9 cellular contexts compared by ENCODE assay signal in genomic region chr15:92383528-92384326, GRCh38. TPM values are rescaled to one million over a fixed set of nuclear protein-coding genes. Genes with fewer than 3 reads are reported as not detected.
DNase-seq lines count a peak whose midpoint lies in the region; ATAC-seq, FAIRE-seq and TF ChIP-seq lines count a peak whose summit lies in the region.
"Had no signal": no experiment of that assay in that cellular context is flagged by ENCODE, and none has a peak within 500 bp of the region (broad histone marks: within the 10 kb centered on the region; RNA-seq: fewer than 3 reads in every experiment).

No MANE protein-coding gene starts in this region.

- H3K9me3 Mint-ChIP-seq in HFFc6 = peaks cover 18% of the 10 kb centered on the region
- H3K9me3 Mint-ChIP-seq in activated CD4-positive, alpha-beta memory T cell treated with anti-CD3 and anti-CD28 coated beads, Interleukin-2, amount 10 ng/mL, durations not matched to agents 7 days and 5 days = no peaks in the 10 kb centered on the region

- H3K4me2 ChIP-seq in HepG2 (ENCODE audit: low read depth, low read length) = no peak overlapping the region

- peaks cover 5% of the 10 kb centered on the region for H3K27me3 Mint-ChIP-seq in HFFc6 (ENCODE audit: insufficient read depth)
- H3K27me3 Mint-ChIP-seq in activated CD4-positive, alpha-beta memory T cell treated with anti-CD3 and anti-CD28 coated beads, Interleukin-2, amount 10 ng/mL, durations not matched to agents 7 days and 5 days = peaks cover 43% of the 10 kb centered on the region

- ATAC-seq in HepG2 (peak; percentile 68), gastroesophageal sphincter (no peak), HG02642 (IDR thresholded peaks at IDR 0.05; ENCODE audit: poor library complexity, unreplicated experiment) (no peak)

- H3K27ac ChIP-seq in HepG2 (ENCODE audit: extremely low read length, insufficient read depth, low read length) (no peak overlapping the region), gastroesophageal sphincter (no peak overlapping the region)
- H3K27ac ChIP-seq: SK-N-MC had no signal

- intact Hi-C loops in HepG2 (cut with micrococcal nuclease; ENCODE audit: unreplicated experiment) = loop anchor here (1.0 kb wide), 1 partner anchor 106 kb away; no protein-coding TSS in a partner anchor

- H3K4me3 ChIP-seq in HepG2 (replicated peaks in 1 of 3; ENCODE audit: insufficient read depth in 1 of 3, low read depth in 2 of 3, low read length in 3 of 3) (no peak overlapping the region), gastroesophageal sphincter (no peak overlapping the region)
- H3K4me3 ChIP-seq: SK-N-MC had no signal

- CTCF ChIA-PET in GM10248 (lab: Yijun Ruan, JAX) (interaction anchor here (1.0 to 1.7 kb wide), 4 partner anchors 18 to 287 kb away, joined by 3 to 5 read pairs (median 4); no protein-coding TSS in a partner anchor), HepG2 (lab: Yijun Ruan, JAX; ENCODE audit: low intra/inter-chr PET ratio, low total read pairs) (interaction anchor here (1.5 to 3.5 kb wide), 2 partner anchors 286 to 293 kb away, joined by 7 to 25 read pairs; no protein-coding TSS in a partner anchor)
- CTCF ChIA-PET in activated CD4-positive, alpha-beta memory T cell treated with anti-CD3 and anti-CD28 coated beads, Interleukin-2, amount 10 ng/mL, durations not matched to agents 7 days and 5 days (lab: Charles Lee) = no interaction called here

- TF ChIP-seq EP300 in HepG2 (IDR thresholded peaks at IDR 0.05; ENCODE audit: low read depth in 2 of 2, low read length in 2 of 2) (no peak), HepG2 (CRISPR knock-in tag; IDR thresholded peaks at IDR 0.05; ENCODE audit: borderline replicate concordance) (no peak), gastroesophageal sphincter (IDR thresholded peaks at IDR 0.05) (no peak)

- FAIRE-seq in HepG2 (lab: Jason Lieb, UNC) = no peak

- H3K4me1 Mint-ChIP-seq in HFFc6 (ENCODE audit: low read depth) = peaks cover 15% of the 10 kb centered on the region
- H3K4me1 Mint-ChIP-seq in activated CD4-positive, alpha-beta memory T cell treated with anti-CD3 and anti-CD28 coated beads, Interleukin-2, amount 10 ng/mL, durations not matched to agents 7 days and 5 days = no peaks in the 10 kb centered on the region

- H3K4me1 ChIP-seq in HepG2 (ENCODE audit: insufficient read depth, low read length) = no peaks in the 10 kb centered on the region
- no peaks in the 10 kb centered on the region for H3K4me1 ChIP-seq in gastroesophageal sphincter

- POLR2A ChIA-PET in GM10248 (lab: Yijun Ruan, JAX) = no interaction called here
- POLR2A ChIA-PET in activated CD4-positive, alpha-beta memory T cell treated with anti-CD3 and anti-CD28 coated beads, Interleukin-2, amount 10 ng/mL, durations not matched to agents 7 days and 5 days (lab: Charles Lee) = no interaction called here
- POLR2A ChIA-PET in HepG2 (lab: Yijun Ruan, JAX) = no interaction called here

- BruUV-seq in HepG2 (replicated peaks; lab: Mats Ljungman, UMichigan) = no TSS peak

- 0 out of 2 replicates have a peak, but pooled peaks cover 6% of the 10 kb centered on the region for H3K36me3 Mint-ChIP-seq in HFFc6 (ENCODE audit: low read depth)
- H3K36me3 Mint-ChIP-seq in activated CD4-positive, alpha-beta memory T cell treated with anti-CD3 and anti-CD28 coated beads, Interleukin-2, amount 10 ng/mL, durations not matched to agents 7 days and 5 days (ENCODE audit: low read depth) = no peaks in the 10 kb centered on the region

- WGBS in HepG2 (ENCODE audit: low lambda C conversion rate) = under 1% methylated on average over 10 of the region's 10 CpGs
- WGBS in gastroesophageal sphincter (ENCODE audit: low coverage in 1 of 2), 2 donors = 43 to 51% methylated on average over 8 to 9 of the region's 10 CpGs

- peak; percentile 31 for TF ChIP-seq CTCF in GM10248 (IDR thresholded peaks at IDR 0.05; ENCODE audit: control extremely low read depth, extremely low read depth, low read depth, missing control alignments)
- TF ChIP-seq CTCF in HFFc6 (IDR thresholded peaks at IDR 0.05) = peak; percentile 81
- peak; percentile 71 for TF ChIP-seq CTCF in HepG2 (CRISPR knock-in tag; IDR thresholded peaks at IDR 0.05)
- TF ChIP-seq CTCF in gastroesophageal sphincter (IDR thresholded peaks at IDR 0.05) = no peak

- no peak overlapping the region for H2AFZ ChIP-seq in HepG2 (ENCODE audit: low read length)

- H4K20me1 ChIP-seq in HepG2 (ENCODE audit: insufficient read depth, low read length) = no peaks in the 10 kb centered on the region

- no peak overlapping the region for H3K27ac Mint-ChIP-seq in HFFc6
- no peak overlapping the region for H3K27ac Mint-ChIP-seq in activated CD4-positive, alpha-beta memory T cell treated with anti-CD3 and anti-CD28 coated beads, Interleukin-2, amount 10 ng/mL, durations not matched to agents 7 days and 5 days

- H3K4me3 Mint-ChIP-seq in HFFc6 = no peak overlapping the region
- H3K4me3 Mint-ChIP-seq in activated CD4-positive, alpha-beta memory T cell treated with anti-CD3 and anti-CD28 coated beads, Interleukin-2, amount 10 ng/mL, durations not matched to agents 7 days and 5 days = no peak overlapping the region

- no peak overlapping the region for H3K9ac ChIP-seq in HepG2 (ENCODE audit: insufficient read depth, low read depth, low read length)

- in situ Hi-C loops in HepG2 (cut with HindIII; ENCODE audit: extremely low pct_ligation_motif_present, low pct_unique_long_range_greater_than_20kb) = no loop called here

- TF ChIP-seq POLR2A in HepG2 (IDR thresholded peaks at IDR 0.05; ENCODE audit: insufficient read depth in 1 of 2, low read depth in 2 of 2, low read length in 2 of 2) = no peak
- TF ChIP-seq POLR2A in gastroesophageal sphincter (IDR thresholded peaks at IDR 0.05) = no peak

- DNase-seq in GM10248 (ENCODE audit: extremely low spot score) (peak; percentile 33), HFFc6 (no peak), HepG2 (ENCODE audit: low spot score) (peak; percentile 15), NCI-H446 treated with DMSO at 0.1 percent for 48 hours (lab: John Stamatoyannopoulos, UW) (no peak), NCI-H1105 (lab: John Stamatoyannopoulos, UW) (no peak)
- DNase-seq in activated CD4-positive, alpha-beta memory T cell treated with anti-CD3 and anti-CD28 coated beads, Interleukin-2, amount 10 ng/mL, durations not matched to agents 7 days and 5 days = peak; percentile 41

- H3K27me3 ChIP-seq in HepG2 (ENCODE audit: control insufficient read depth in 1 of 2, insufficient read depth in 2 of 2, low read length in 2 of 2) (peaks cover 0 to 26% of the 10 kb centered on the region in 2 experiments; a peak in 2 of 5 replicates), gastroesophageal sphincter (peaks cover 43% of the 10 kb centered on the region)

- H3K79me2 ChIP-seq in HepG2 (ENCODE audit: insufficient read depth, low read length) = no peaks in the 10 kb centered on the region

- peak; percentile 40; the same call in 1 of the 2 replicates for TF ChIP-seq RAD21 in HepG2 (CRISPR knock-in tag; IDR thresholded peaks at IDR 0.05)

- H3K36me3 ChIP-seq in HepG2 (replicated peaks in 1 of 2; ENCODE audit: control insufficient read depth in 1 of 2, insufficient read depth in 2 of 2, low read length in 2 of 2) (no peaks in the 10 kb centered on the region), gastroesophageal sphincter (no peaks in the 10 kb centered on the region)

- no peaks in the 10 kb centered on the region for H3K9me3 ChIP-seq in HepG2 (ENCODE audit: low read length)
- H3K9me3 ChIP-seq in gastroesophageal sphincter = no peaks in the 10 kb centered on the region

TF ChIP-seq in HepG2, 621 proteins besides CTCF, POLR2A, EP300 and RAD21 (continues in another document):
- TF ChIP-seq MAFK (conservative IDR thresholded peaks at IDR 0.05 in 1 of 2, IDR thresholded peaks at IDR 0.05 in 1 of 2; ENCODE audit: low read length in 2 of 2) (peak; percentile 89 to 96), ZNF136 (CRISPR knock-in tag; IDR thresholded peaks at IDR 0.05; ENCODE audit: low read depth) (no peak), ZNF629 (CRISPR knock-in tag; conservative IDR thresholded peaks at IDR 0.05) (no peak), REXO4 (CRISPR knock-in tag; IDR thresholded peaks at IDR 0.05; ENCODE audit: borderline replicate concordance) (no peak), SRSF1 (optimal IDR thresholded peaks at IDR 0.05; ENCODE audit: low read depth, low read length) (no peak), MLLT10 (CRISPR knock-in tag; IDR thresholded peaks at IDR 0.05) (no peak), THAP7 (CRISPR knock-in tag; IDR thresholded peaks at IDR 0.05) (no peak)

RNA-seq across cellular contexts. Expression of gene ST8SIA2, which starts 10.0 kb away (rescaled TPM):
- under 1 TPM in 2 of 6 experiments, not detected in 4; 0.05 to 0.12 TPM for total RNA-seq in HFFc6 (2021; fragmentation: NEBNext Ultra II Directional; extraction: Animal tissue kit (Norgen Biotek cat#: 25700))
- not detected for total RNA-seq in activated CD4-positive, alpha-beta memory T cell treated with anti-CD3 and anti-CD28 coated beads, Interleukin-2, amount 10 ng/mL, durations not matched to agents 7 days and 5 days
- total RNA-seq in HepG2 (2016; rRNA removed; fragmentation: Illumina TruSeq; extraction: Trizol) (not detected in 2 replicates), gastroesophageal sphincter (not detected)
- total RNA-seq in HepG2 (2016; cell fraction: cytosol; rRNA removed; fragmentation: Illumina TruSeq; extraction: Trizol; ENCODE audit: low read depth) = not detected in 2 replicates
- not detected in 2 replicates for total RNA-seq in HepG2 (2016; cell fraction: insoluble cytoplasmic fraction; rRNA removed; fragmentation: Illumina TruSeq; extraction: Trizol)
- total RNA-seq in HepG2 (2016; cell fraction: membrane; rRNA removed; fragmentation: Illumina TruSeq; extraction: Trizol) = not detected in 2 replicates
- not detected in 2 replicates for total RNA-seq in HepG2 (2016; cell fraction: nucleus; rRNA removed; fragmentation: Illumina TruSeq; extraction: Trizol)
- polyA plus RNA-seq in HepG2 (2011; rRNA removed) = not detected in 2 replicates
- polyA plus RNA-seq in HepG2 (2011; cell fraction: cytosol; rRNA removed) = not detected in 2 replicates
- polyA plus RNA-seq in HepG2 (2011; cell fraction: nucleus; rRNA removed) = not detected in 2 replicates
- not detected in 2 replicates for polyA plus RNA-seq in HepG2 (2012)
- polyA plus RNA-seq in HepG2 (2016; cell fraction: cytosol; fragmentation: Illumina TruSeq; extraction: Trizol; ENCODE audit: low read depth) = not detected in 2 replicates
- polyA plus RNA-seq in HepG2 (2016; cell fraction: insoluble cytoplasmic fraction; fragmentation: Illumina TruSeq; extraction: Trizol; ENCODE audit: low read depth) = not detected in 2 replicates
- not detected in 2 replicates for polyA plus RNA-seq in HepG2 (2016; cell fraction: membrane; fragmentation: Illumina TruSeq; extraction: Trizol; ENCODE audit: low read depth)
- polyA plus RNA-seq in HepG2 (2016; cell fraction: nucleus; fragmentation: Illumina TruSeq; extraction: Trizol; ENCODE audit: insufficient read depth, low read depth) = not detected in 2 replicates
- not detected in 2 replicates for polyA minus RNA-seq in HepG2 (2011; rRNA and poly(A)+ RNA removed; ENCODE audit: low replicate concordance)
- polyA minus RNA-seq in HepG2 (2011; cell fraction: cytosol; rRNA and poly(A)+ RNA removed) = not detected in 2 replicates
- polyA minus RNA-seq in HepG2 (2011; cell fraction: nucleus; rRNA and poly(A)+ RNA removed) = not detected in 2 replicates

Comparison
In these comparisons a context has a peak if more than half of its experiments do, and no peak if none do; other contexts are left out.
1. DNase-seq: peak in GM10248 (single experiment), activated CD4-positive, alpha-beta memory T cell treated with anti-CD3 and anti-CD28 coated beads, Interleukin-2, amount 10 ng/mL, durations not matched to agents 7 days and 5 days (single experiment) and HepG2 (single experiment); none in HFFc6 (single experiment), NCI-H446 treated with DMSO at 0.1 percent for 48 hours (single experiment) and NCI-H1105 (single experiment).
2. CTCF ChIP-seq: peak in GM10248 (single experiment), HFFc6 (single experiment) and HepG2 (single experiment); none in gastroesophageal sphincter (0 of 4).